In genomic region chr5:55994502-55994997, GRCh38 we compare ENCODE assay signal across 1 cellular context.
TF ChIP-seq lines count a peak whose summit lies in the region.

Gene IL6ST (minus strand): TSS chr5:55994963. CDS start chr5:55976278, 18,685 bp downstream.

TF ChIP-seq in HEK293, 187 proteins besides CTCF, POLR2A, EP300 and RAD21 (continued from another document and continues in another):
- TF ChIP-seq, protein P1, sequence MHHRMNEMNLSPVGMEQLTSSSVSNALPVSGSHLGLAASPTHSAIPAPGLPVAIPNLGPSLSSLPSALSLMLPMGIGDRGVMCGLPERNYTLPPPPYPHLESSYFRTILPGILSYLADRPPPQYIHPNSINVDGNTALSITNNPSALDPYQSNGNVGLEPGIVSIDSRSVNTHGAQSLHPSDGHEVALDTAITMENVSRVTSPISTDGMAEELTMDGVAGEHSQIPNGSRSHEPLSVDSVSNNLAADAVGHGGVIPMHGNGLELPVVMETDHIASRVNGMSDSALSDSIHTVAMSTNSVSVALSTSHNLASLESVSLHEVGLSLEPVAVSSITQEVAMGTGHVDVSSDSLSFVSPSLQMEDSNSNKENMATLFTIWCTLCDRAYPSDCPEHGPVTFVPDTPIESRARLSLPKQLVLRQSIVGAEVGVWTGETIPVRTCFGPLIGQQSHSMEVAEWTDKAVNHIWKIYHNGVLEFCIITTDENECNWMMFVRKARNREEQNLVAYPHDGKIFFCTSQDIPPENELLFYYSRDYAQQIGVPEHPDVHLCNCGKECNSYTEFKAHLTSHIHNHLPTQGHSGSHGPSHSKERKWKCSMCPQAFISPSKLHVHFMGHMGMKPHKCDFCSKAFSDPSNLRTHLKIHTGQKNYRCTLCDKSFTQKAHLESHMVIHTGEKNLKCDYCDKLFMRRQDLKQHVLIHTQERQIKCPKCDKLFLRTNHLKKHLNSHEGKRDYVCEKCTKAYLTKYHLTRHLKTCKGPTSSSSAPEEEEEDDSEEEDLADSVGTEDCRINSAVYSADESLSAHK (tag by site-specific recombination; IDR thresholded peaks at IDR 0.05): no peak; the same call in 1 of the 2 replicates
- TF ChIP-seq, protein P2, sequence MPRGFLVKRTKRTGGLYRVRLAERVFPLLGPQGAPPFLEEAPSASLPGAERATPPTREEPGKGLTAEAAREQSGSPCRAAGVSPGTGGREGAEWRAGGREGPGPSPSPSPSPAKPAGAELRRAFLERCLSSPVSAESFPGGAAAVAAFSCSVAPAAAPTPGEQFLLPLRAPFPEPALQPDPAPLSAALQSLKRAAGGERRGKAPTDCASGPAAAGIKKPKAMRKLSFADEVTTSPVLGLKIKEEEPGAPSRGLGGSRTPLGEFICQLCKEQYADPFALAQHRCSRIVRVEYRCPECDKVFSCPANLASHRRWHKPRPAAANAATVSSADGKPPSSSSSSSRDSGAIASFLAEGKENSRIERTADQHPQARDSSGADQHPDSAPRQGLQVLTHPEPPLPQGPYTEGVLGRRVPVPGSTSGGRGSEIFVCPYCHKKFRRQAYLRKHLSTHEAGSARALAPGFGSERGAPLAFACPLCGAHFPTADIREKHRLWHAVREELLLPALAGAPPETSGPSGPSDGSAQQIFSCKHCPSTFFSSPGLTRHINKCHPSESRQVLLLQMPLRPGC (tag by site-specific recombination; IDR thresholded peaks at IDR 0.05): no peak
- TF ChIP-seq PBX3 (CRISPR knock-in tag; IDR thresholded peaks at IDR 0.05) (no peak; the same call in 1 of the 2 replicates), ZNF571 (tag by site-specific recombination; IDR thresholded peaks at IDR 0.05) (no peak), ZNF501 (tag by site-specific recombination; IDR thresholded peaks at IDR 0.05) (peak; percentile 77), KLF10 (tag by site-specific recombination; IDR thresholded peaks at IDR 0.05) (no peak), GLI2 (tag by site-specific recombination; IDR thresholded peaks at IDR 0.05; ENCODE audit: borderline replicate concordance, low read depth) (0 out of 2 replicates have a peak, but pooled peaks have one; percentile 9), ZNF596 (tag by site-specific recombination; IDR thresholded peaks at IDR 0.05) (peak; percentile 55; the same call in 1 of the 2 replicates), ZNF266 (tag by site-specific recombination; IDR thresholded peaks at IDR 0.05; ENCODE audit: low read depth) (no peak), ZNF792 (tag by site-specific recombination; IDR thresholded peaks at IDR 0.05) (no peak), GLI4 (tag by site-specific recombination; IDR thresholded peaks at IDR 0.05) (no peak), ZNF561 (tag by site-specific recombination; IDR thresholded peaks at IDR 0.05; ENCODE audit: borderline replicate concordance) (peak; percentile 94; the same call in 1 of the 2 replicates), MYNN (tag by site-specific recombination; IDR thresholded peaks at IDR 0.05; ENCODE audit: borderline replicate concordance) (no peak; the same call in 1 of the 2 replicates), ZNF76 (tag by site-specific recombination; IDR thresholded peaks at IDR 0.05; ENCODE audit: borderline replicate concordance, low read depth) (0 out of 2 replicates have a peak, but pooled peaks have one; percentile 28), ZNF660 (tag by site-specific recombination; IDR thresholded peaks at IDR 0.05) (peak; percentile 90; the same call in 1 of the 2 replicates), ZBTB8A (tag by site-specific recombination; IDR thresholded peaks at IDR 0.05) (peak; percentile 98), ZNF184 (tag by site-specific recombination; IDR thresholded peaks at IDR 0.05) (no peak), ZNF23 (tag by site-specific recombination; IDR thresholded peaks at IDR 0.05; ENCODE audit: borderline replicate concordance) (no peak), MEIS1 (CRISPR knock-in tag; IDR thresholded peaks at IDR 0.05; ENCODE audit: borderline replicate concordance) (no peak), KLF9 (tag by site-specific recombination; IDR thresholded peaks at IDR 0.05; ENCODE audit: low read depth) (no peak), ZNF366 (tag by site-specific recombination; conservative IDR thresholded peaks at IDR 0.05) (no peak; the same call in 1 of the 2 replicates), HOXA7 (CRISPR knock-in tag; IDR thresholded peaks at IDR 0.05; ENCODE audit: borderline replicate concordance) (no peak), ZNF311 (tag by site-specific recombination; IDR thresholded peaks at IDR 0.05; ENCODE audit: borderline replicate concordance) (no peak), ZNF280C (tag by site-specific recombination; IDR thresholded peaks at IDR 0.05) (no peak), ZNF394 (tag by site-specific recombination; IDR thresholded peaks at IDR 0.05; ENCODE audit: borderline replicate concordance) (no peak; the same call in 1 of the 2 replicates), ZNF146 (tag by site-specific recombination; IDR thresholded peaks at IDR 0.05) (no peak), PRDM6 (tag by site-specific recombination; IDR thresholded peaks at IDR 0.05) (no peak), ZNF324 (tag by site-specific recombination; IDR thresholded peaks at IDR 0.05) (no peak), WT1 (tag by site-specific recombination; IDR thresholded peaks at IDR 0.05) (no peak; the same call in 1 of the 2 replicates), ZNF521 (tag by site-specific recombination; IDR thresholded peaks at IDR 0.05) (no peak), FEZF1 (tag by site-specific recombination; IDR thresholded peaks at IDR 0.05) (peak; percentile 79), HOXD13 (CRISPR knock-in tag; IDR thresholded peaks at IDR 0.05; ENCODE audit: borderline replicate concordance) (no peak), ZNF785 (tag by site-specific recombination; IDR thresholded peaks at IDR 0.05) (no peak), ZNF341 (tag by site-specific recombination; IDR thresholded peaks at IDR 0.05; ENCODE audit: low read depth) (no peak), REPIN1 (tag by site-specific recombination; IDR thresholded peaks at IDR 0.05; ENCODE audit: low read depth) (no peak), ZNF202 (tag by site-specific recombination; IDR thresholded peaks at IDR 0.05; ENCODE audit: borderline replicate concordance) (no peak), ZNF112 (tag by site-specific recombination; IDR thresholded peaks at IDR 0.05) (no peak), ZNF138 (tag by site-specific recombination; IDR thresholded peaks at IDR 0.05; ENCODE audit: borderline replicate concordance) (no peak), ZNF791 (tag by site-specific recombination; IDR thresholded peaks at IDR 0.05) (no peak), ZNF544 (tag by site-specific recombination; IDR thresholded peaks at IDR 0.05) (no peak), SP7 (tag by site-specific recombination; IDR thresholded peaks at IDR 0.05) (no peak)
- TF ChIP-seq, protein P3, sequence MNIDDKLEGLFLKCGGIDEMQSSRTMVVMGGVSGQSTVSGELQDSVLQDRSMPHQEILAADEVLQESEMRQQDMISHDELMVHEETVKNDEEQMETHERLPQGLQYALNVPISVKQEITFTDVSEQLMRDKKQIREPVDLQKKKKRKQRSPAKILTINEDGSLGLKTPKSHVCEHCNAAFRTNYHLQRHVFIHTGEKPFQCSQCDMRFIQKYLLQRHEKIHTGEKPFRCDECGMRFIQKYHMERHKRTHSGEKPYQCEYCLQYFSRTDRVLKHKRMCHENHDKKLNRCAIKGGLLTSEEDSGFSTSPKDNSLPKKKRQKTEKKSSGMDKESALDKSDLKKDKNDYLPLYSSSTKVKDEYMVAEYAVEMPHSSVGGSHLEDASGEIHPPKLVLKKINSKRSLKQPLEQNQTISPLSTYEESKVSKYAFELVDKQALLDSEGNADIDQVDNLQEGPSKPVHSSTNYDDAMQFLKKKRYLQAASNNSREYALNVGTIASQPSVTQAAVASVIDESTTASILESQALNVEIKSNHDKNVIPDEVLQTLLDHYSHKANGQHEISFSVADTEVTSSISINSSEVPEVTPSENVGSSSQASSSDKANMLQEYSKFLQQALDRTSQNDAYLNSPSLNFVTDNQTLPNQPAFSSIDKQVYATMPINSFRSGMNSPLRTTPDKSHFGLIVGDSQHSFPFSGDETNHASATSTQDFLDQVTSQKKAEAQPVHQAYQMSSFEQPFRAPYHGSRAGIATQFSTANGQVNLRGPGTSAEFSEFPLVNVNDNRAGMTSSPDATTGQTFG (tag by site-specific recombination; IDR thresholded peaks at IDR 0.05; ENCODE audit: borderline replicate concordance): no peak
- TF ChIP-seq, protein P4, sequence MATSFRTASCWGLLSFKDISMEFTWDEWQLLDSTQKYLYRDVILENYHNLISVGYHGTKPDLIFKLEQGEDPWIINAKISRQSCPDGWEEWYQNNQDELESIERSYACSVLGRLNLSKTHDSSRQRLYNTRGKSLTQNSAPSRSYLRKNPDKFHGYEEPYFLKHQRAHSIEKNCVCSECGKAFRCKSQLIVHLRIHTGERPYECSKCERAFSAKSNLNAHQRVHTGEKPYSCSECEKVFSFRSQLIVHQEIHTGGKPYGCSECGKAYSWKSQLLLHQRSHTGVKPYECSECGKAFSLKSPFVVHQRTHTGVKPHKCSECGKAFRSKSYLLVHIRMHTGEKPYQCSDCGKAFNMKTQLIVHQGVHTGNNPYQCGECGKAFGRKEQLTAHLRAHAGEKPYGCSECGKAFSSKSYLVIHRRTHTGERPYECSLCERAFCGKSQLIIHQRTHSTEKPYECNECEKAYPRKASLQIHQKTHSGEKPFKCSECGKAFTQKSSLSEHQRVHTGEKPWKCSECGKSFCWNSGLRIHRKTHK (tag by site-specific recombination; IDR thresholded peaks at IDR 0.05): no peak
- TF ChIP-seq, protein P5, sequence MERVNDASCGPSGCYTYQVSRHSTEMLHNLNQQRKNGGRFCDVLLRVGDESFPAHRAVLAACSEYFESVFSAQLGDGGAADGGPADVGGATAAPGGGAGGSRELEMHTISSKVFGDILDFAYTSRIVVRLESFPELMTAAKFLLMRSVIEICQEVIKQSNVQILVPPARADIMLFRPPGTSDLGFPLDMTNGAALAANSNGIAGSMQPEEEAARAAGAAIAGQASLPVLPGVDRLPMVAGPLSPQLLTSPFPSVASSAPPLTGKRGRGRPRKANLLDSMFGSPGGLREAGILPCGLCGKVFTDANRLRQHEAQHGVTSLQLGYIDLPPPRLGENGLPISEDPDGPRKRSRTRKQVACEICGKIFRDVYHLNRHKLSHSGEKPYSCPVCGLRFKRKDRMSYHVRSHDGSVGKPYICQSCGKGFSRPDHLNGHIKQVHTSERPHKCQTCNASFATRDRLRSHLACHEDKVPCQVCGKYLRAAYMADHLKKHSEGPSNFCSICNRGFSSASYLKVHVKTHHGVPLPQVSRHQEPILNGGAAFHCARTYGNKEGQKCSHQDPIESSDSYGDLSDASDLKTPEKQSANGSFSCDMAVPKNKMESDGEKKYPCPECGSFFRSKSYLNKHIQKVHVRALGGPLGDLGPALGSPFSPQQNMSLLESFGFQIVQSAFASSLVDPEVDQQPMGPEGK (tag by site-specific recombination; IDR thresholded peaks at IDR 0.05): no peak; the same call in 1 of the 2 replicates
- TF ChIP-seq, protein P6, sequence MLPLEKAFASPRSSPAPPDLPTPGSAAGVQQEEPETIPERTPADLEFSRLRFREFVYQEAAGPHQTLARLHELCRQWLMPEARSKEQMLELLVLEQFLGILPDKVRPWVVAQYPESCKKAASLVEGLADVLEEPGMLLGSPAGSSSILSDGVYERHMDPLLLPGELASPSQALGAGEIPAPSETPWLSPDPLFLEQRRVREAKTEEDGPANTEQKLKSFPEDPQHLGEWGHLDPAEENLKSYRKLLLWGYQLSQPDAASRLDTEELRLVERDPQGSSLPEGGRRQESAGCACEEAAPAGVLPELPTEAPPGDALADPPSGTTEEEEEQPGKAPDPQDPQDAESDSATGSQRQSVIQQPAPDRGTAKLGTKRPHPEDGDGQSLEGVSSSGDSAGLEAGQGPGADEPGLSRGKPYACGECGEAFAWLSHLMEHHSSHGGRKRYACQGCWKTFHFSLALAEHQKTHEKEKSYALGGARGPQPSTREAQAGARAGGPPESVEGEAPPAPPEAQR (tag by site-specific recombination; IDR thresholded peaks at IDR 0.05): no peak
- TF ChIP-seq, protein P7, sequence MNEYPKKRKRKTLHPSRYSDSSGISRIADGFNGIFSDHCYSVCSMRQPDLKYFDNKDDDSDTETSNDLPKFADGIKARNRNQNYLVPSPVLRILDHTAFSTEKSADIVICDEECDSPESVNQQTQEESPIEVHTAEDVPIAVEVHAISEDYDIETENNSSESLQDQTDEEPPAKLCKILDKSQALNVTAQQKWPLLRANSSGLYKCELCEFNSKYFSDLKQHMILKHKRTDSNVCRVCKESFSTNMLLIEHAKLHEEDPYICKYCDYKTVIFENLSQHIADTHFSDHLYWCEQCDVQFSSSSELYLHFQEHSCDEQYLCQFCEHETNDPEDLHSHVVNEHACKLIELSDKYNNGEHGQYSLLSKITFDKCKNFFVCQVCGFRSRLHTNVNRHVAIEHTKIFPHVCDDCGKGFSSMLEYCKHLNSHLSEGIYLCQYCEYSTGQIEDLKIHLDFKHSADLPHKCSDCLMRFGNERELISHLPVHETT (tag by site-specific recombination; IDR thresholded peaks at IDR 0.05): no peak
